ENCODE assay signal across 8 cellular contexts in the genomic region with DNA sequence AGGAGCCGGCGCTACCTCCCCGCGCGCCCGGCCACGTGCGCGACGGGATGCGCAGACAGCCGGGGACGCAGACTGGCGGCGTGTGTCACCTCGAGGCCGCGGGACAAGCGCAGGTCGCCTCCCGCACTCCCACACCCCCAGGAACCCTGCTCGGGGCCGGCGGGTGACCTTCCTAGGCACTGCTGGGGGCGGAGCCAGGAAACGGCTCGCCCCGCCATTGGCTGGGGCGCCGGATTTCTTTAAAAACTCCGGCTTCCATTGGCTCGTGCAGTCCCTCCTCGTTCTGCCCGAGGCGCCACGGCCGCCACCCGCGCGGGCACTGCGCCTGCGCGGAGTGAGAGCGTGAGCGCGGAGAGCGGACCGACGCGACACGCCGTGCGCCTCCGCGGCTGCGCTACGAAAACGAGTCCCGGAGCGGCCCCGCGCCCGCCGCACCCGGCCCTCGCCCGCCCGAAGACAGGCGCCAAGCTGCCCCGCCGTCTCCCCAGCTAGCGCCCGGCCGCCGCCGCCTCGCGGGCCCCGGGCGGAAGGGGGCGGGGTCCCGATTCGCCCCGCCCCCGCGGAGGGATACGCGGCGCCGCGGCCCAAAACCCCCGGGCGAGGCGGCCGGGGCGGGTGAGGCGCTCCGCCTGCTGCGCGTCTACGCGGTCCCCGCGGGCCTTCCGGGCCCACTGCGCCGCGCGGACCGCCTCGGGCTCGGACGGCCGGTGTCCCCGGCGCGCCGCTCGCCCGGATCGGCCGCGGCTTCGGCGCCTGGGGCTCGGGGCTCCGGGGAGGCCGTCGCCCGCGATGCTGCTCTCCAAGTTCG. TPM values are rescaled to one million over a fixed set of nuclear protein-coding genes. Genes with fewer than 3 reads are reported as not detected.
DNase-seq lines count a peak whose midpoint lies in the region; ATAC-seq lines count a peak whose summit lies in the region.

Gene PIM3 (plus strand): TSS at position 614 of the 808 bp plus-strand sequence. CDS start 176 bp downstream, at position 790.

- peak; percentile 48 for ATAC-seq in GM21360 (IDR thresholded peaks at IDR 0.05; ENCODE audit: unreplicated experiment)
- ATAC-seq in effector memory CD8-positive, alpha-beta T cell (replicated peaks): peak; percentile 61
- ATAC-seq in memory B cell (ENCODE audit: low read depth): peak; percentile 73

- peak; percentile 95 for DNase-seq in COR-L47 (lab: John Stamatoyannopoulos, UW)
- DNase-seq in HT1080 (ENCODE audit: low read depth): peak; percentile 94
- DNase-seq in NOMO-1 treated with dmso at 0.1 percent for 144 hours (lab: John Stamatoyannopoulos, UW; ENCODE audit: unreplicated experiment): peak; percentile 89
- peak; percentile 78 to 93 (median 82) for DNase-seq in activated CD8-positive, alpha-beta memory T cell treated with anti-CD3 and anti-CD28 coated beads for 48 hours (ENCODE audit: low read depth in 2 of 3, low spot score in 2 of 3)
- peak; percentile 81 to 84 (median 82) for DNase-seq in effector memory CD8-positive, alpha-beta T cell
- DNase-seq in memory B cell (ENCODE audit: low spot score in 2 of 2): peak; percentile 91 to 93
- peak; percentile 87 for DNase-seq in stimulated activated CD8-positive, alpha-beta memory T cell treated with anti-CD3 and anti-CD28 coated beads, Interleukin-12 subunit alpha, Interleukin-12 subunit beta, amount 100 ng/mL, for 1 hour (ENCODE audit: low read depth)

- H3K9me3 Mint-ChIP-seq in effector memory CD8-positive, alpha-beta T cell: no peaks in the 10 kb centered on the region
- no peaks in the 10 kb centered on the region for H3K9me3 Mint-ChIP-seq in memory B cell

- peak within 1 kb of the TSS; percentile 96 to 98 for H3K27ac Mint-ChIP-seq in effector memory CD8-positive, alpha-beta T cell
- H3K27ac Mint-ChIP-seq in memory B cell: peak within 1 kb of the TSS; percentile 96

- peak within 1 kb of the TSS; percentile 88 to 95 for H3K4me3 Mint-ChIP-seq in effector memory CD8-positive, alpha-beta T cell
- H3K4me3 Mint-ChIP-seq in memory B cell: peak within 1 kb of the TSS; percentile 89

- no peaks in the 10 kb centered on the region for H3K27me3 Mint-ChIP-seq in effector memory CD8-positive, alpha-beta T cell
- H3K27me3 Mint-ChIP-seq in memory B cell: no peaks in the 10 kb centered on the region

- peaks cover 16 to 19% of the 10 kb centered on the region in 2 donors for H3K4me1 Mint-ChIP-seq in effector memory CD8-positive, alpha-beta T cell (ENCODE audit: low read depth in 2 of 2)
- peaks cover 26% of the 10 kb centered on the region for H3K4me1 Mint-ChIP-seq in memory B cell

- H3K36me3 Mint-ChIP-seq in effector memory CD8-positive, alpha-beta T cell (ENCODE audit: insufficient read depth): peaks cover 72% of the 10 kb centered on the region
- H3K36me3 Mint-ChIP-seq in memory B cell: peaks cover 4% of the 10 kb centered on the region

RNA-seq across cellular contexts. Expression of gene PIM3, which starts in this region (rescaled TPM):
- total RNA-seq in HT1080 (2014; rRNA removed; shearing (Covaris generic)): 56.8 and 58.1 TPM in 2 replicates
- 51.0 and 59.1 TPM in 2 replicates for polyA plus RNA-seq in HT1080 (2015; cell fraction: cytosol; rRNA removed)
- 53.4 and 59.0 TPM in 2 replicates for polyA plus RNA-seq in HT1080 (2015; cell fraction: nucleus; rRNA removed)

Comparison
In these comparisons a context has a peak if more than half of its experiments do, and no peak if none do; other contexts are left out.
1. Peak in every context shown above with its lines: DNase-seq and ATAC-seq.